Comparison of ENCODE assay signal across 37 cellular contexts in genomic region chr5:35073168-35073567, GRCh38. TPM values are rescaled to one million over a fixed set of nuclear protein-coding genes. Genes with fewer than 3 reads are reported as not detected.
"Had no signal": no experiment of that assay in that cellular context is flagged by ENCODE, and none has a peak within 500 bp of the region (broad histone marks: within the 10 kb centered on the region; RNA-seq: fewer than 3 reads in every experiment).

No MANE protein-coding gene starts in this region.

- H3K9me3 ChIP-seq: adrenal gland, body of pancreas had no signal

- H3K4me3 Mint-ChIP-seq: activated CD4-positive, alpha-beta memory T cell treated with anti-CD3 and anti-CD28 coated beads for 36 hours; activated CD4-positive, alpha-beta T cell treated with anti-CD3 and anti-CD28 coated beads for 36 hours; activated CD4-positive, alpha-beta T cell treated with anti-CD3 and anti-CD28 coated beads, Interleukin-2, amount 10 ng/mL, durations not matched to agents 24 days and 14 days; activated CD8-positive, alpha-beta memory T cell treated with anti-CD3 and anti-CD28 coated beads, Interleukin-2, amount 10 ng/mL, durations not matched to agents 7 days and 5 days; activated CD8-positive, alpha-beta T cell treated with anti-CD3 and anti-CD28 coated beads, Interleukin-2, amount 10 ng/mL, durations not matched to agents 7 days and 5 days; activated naive CD4-positive, alpha-beta T cell treated with anti-CD3 and anti-CD28 coated beads for 36 hours; activated naive CD4-positive, alpha-beta T cell treated with anti-CD3 and anti-CD28 coated beads, Interleukin-2, amount 50 U/mL, for 24 hours; activated naive CD8-positive, alpha-beta T cell treated with anti-CD3 and anti-CD28 coated beads for 36 hours; activated naive CD8-positive, alpha-beta T cell treated with anti-CD3 and anti-CD28 coated beads, Interleukin-2, amount 50 U/mL, for 24 hours; activated T-helper 1 cell treated with anti-CD3 and anti-CD28 coated beads, Interleukin-12 subunit alpha, Interleukin-12 subunit beta, Interleukin-2, Interleukin-4 antibody, amounts not matched to agents 30 ng/mL and 10 ng/mL and 1 ng/mL, durations not matched to agents 14 hours and 24 hours and 36 hours; effector memory CD8-positive, alpha-beta T cell had no signal

- DNase-seq: activated CD4-positive, alpha-beta memory T cell treated with anti-CD3 and anti-CD28 coated beads for 36 hours; activated CD4-positive, alpha-beta T cell treated with anti-CD3 and anti-CD28 coated beads for 36 hours; activated CD4-positive, alpha-beta T cell treated with anti-CD3 and anti-CD28 coated beads, Interleukin-2, amount 10 ng/mL, durations not matched to agents 24 days and 14 days; activated CD4-positive, CD25-positive, alpha-beta regulatory T cell; activated CD4-positive, CD25-positive, alpha-beta regulatory T cell treated with anti-CD3 and anti-CD28 coated beads, Interleukin-2, amount 50 U/mL, for 72 hours; activated CD8-positive, alpha-beta memory T cell treated with anti-CD3 and anti-CD28 coated beads, Interleukin-2, amount 10 ng/mL, durations not matched to agents 7 days and 5 days; activated CD8-positive, alpha-beta memory T cell treated with anti-CD3 and anti-CD28 coated beads, Interleukin-2, amount 50 U/mL, for 4 hours; activated CD8-positive, alpha-beta T cell treated with anti-CD3 and anti-CD28 coated beads, Interleukin-2, amount 10 ng/mL, durations not matched to agents 7 days and 5 days; activated effector memory CD4-positive, alpha-beta T cell treated with anti-CD3 and anti-CD28 coated beads, Interleukin-2, amount 50 U/mL, for 16 hours; activated naive CD4-positive, alpha-beta T cell treated with anti-CD3 and anti-CD28 coated beads for 36 hours; activated naive CD8-positive, alpha-beta T cell treated with anti-CD3 and anti-CD28 coated beads for 36 hours; activated naive CD8-positive, alpha-beta T cell treated with anti-CD3 and anti-CD28 coated beads, Interleukin-2, amount 50 U/mL, for 24 hours; activated T-cell treated with anti-CD3 and anti-CD28 coated beads, Interleukin-2, amount 50 U/mL, for 1 hour; activated T-cell treated with anti-CD3 and anti-CD28 coated beads, Interleukin-2, amount 50 U/mL, for 48 hours; adrenal gland; amygdala; aorta; body of pancreas; caudate nucleus; cortex of kidney; dermis blood vessel endothelial cell; effector CD4-positive, alpha-beta T cell; effector memory CD8-positive, alpha-beta T cell; erythroblast; esophagus squamous epithelium; foreskin melanocyte; head of caudate nucleus; T-helper 2 cell had no signal

- ATAC-seq: activated CD4-positive, alpha-beta T cell treated with anti-CD3 and anti-CD28 coated beads for 36 hours; activated CD8-positive, alpha-beta memory T cell treated with anti-CD3 and anti-CD28 coated beads, Interleukin-2, amount 10 ng/mL, durations not matched to agents 7 days and 5 days; activated CD8-positive, alpha-beta T cell treated with anti-CD3 and anti-CD28 coated beads, Interleukin-2, amount 10 ng/mL, durations not matched to agents 7 days and 5 days; activated naive CD8-positive, alpha-beta T cell treated with anti-CD3 and anti-CD28 coated beads, Interleukin-2, amount 50 U/mL, for 24 hours; body of pancreas; effector memory CD8-positive, alpha-beta T cell; gastroesophageal sphincter had no signal

- H3K36me3 ChIP-seq: adrenal gland, esophagus squamous epithelium, gastroesophageal sphincter had no signal

- H3K9me3 Mint-ChIP-seq: activated CD4-positive, alpha-beta memory T cell treated with anti-CD3 and anti-CD28 coated beads for 36 hours; activated naive CD8-positive, alpha-beta T cell treated with anti-CD3 and anti-CD28 coated beads, Interleukin-2, amount 50 U/mL, for 24 hours; activated T-helper 1 cell treated with anti-CD3 and anti-CD28 coated beads, Interleukin-12 subunit alpha, Interleukin-12 subunit beta, Interleukin-2, Interleukin-4 antibody, amounts not matched to agents 30 ng/mL and 10 ng/mL and 1 ng/mL, durations not matched to agents 14 hours and 24 hours and 36 hours; activated T-helper 2 cell treated with anti-CD3 and anti-CD28 coated beads, Interferon-gamma antibody, Interleukin-2, Interleukin-4, amounts not matched to agents 10 μg/mL and 5 μg/mL and 100 μg/mL, durations not matched to agents 14 hours and 24 hours and 36 hours; effector memory CD8-positive, alpha-beta T cell had no signal

- H3K27ac ChIP-seq: adrenal gland, body of pancreas, esophagus squamous epithelium, gastroesophageal sphincter had no signal

- H3K4me1 ChIP-seq: adrenal gland, body of pancreas, esophagus squamous epithelium, gastroesophageal sphincter had no signal

- H3K27ac Mint-ChIP-seq: activated CD4-positive, alpha-beta memory T cell treated with anti-CD3 and anti-CD28 coated beads for 36 hours; activated CD4-positive, alpha-beta T cell treated with anti-CD3 and anti-CD28 coated beads for 36 hours; activated CD4-positive, alpha-beta T cell treated with anti-CD3 and anti-CD28 coated beads, Interleukin-2, amount 10 ng/mL, durations not matched to agents 24 days and 14 days; activated CD8-positive, alpha-beta memory T cell treated with anti-CD3 and anti-CD28 coated beads, Interleukin-2, amount 10 ng/mL, durations not matched to agents 7 days and 5 days; activated CD8-positive, alpha-beta T cell treated with anti-CD3 and anti-CD28 coated beads, Interleukin-2, amount 10 ng/mL, durations not matched to agents 7 days and 5 days; activated naive CD4-positive, alpha-beta T cell treated with anti-CD3 and anti-CD28 coated beads for 36 hours; activated naive CD4-positive, alpha-beta T cell treated with anti-CD3 and anti-CD28 coated beads, Interleukin-2, amount 50 U/mL, for 24 hours; activated naive CD8-positive, alpha-beta T cell treated with anti-CD3 and anti-CD28 coated beads for 36 hours; activated naive CD8-positive, alpha-beta T cell treated with anti-CD3 and anti-CD28 coated beads, Interleukin-2, amount 50 U/mL, for 24 hours; activated T-helper 1 cell treated with anti-CD3 and anti-CD28 coated beads, Interleukin-12 subunit alpha, Interleukin-12 subunit beta, Interleukin-2, Interleukin-4 antibody, amounts not matched to agents 30 ng/mL and 10 ng/mL and 1 ng/mL, durations not matched to agents 14 hours and 24 hours and 36 hours; activated T-helper 2 cell treated with anti-CD3 and anti-CD28 coated beads, Interferon-gamma antibody, Interleukin-2, Interleukin-4, amounts not matched to agents 10 μg/mL and 5 μg/mL and 100 μg/mL, durations not matched to agents 14 hours and 24 hours and 36 hours; effector memory CD8-positive, alpha-beta T cell had no signal

- H3K4me1 Mint-ChIP-seq: activated CD4-positive, alpha-beta T cell treated with anti-CD3 and anti-CD28 coated beads for 36 hours; activated CD4-positive, alpha-beta T cell treated with anti-CD3 and anti-CD28 coated beads, Interleukin-2, amount 10 ng/mL, durations not matched to agents 24 days and 14 days; activated CD8-positive, alpha-beta memory T cell treated with anti-CD3 and anti-CD28 coated beads, Interleukin-2, amount 10 ng/mL, durations not matched to agents 7 days and 5 days; activated naive CD4-positive, alpha-beta T cell treated with anti-CD3 and anti-CD28 coated beads, Interleukin-2, amount 50 U/mL, for 24 hours; activated naive CD8-positive, alpha-beta T cell treated with anti-CD3 and anti-CD28 coated beads for 36 hours; activated naive CD8-positive, alpha-beta T cell treated with anti-CD3 and anti-CD28 coated beads, Interleukin-2, amount 50 U/mL, for 24 hours had no signal

- H3K4me3 ChIP-seq: adrenal gland, body of pancreas, esophagus squamous epithelium, gastroesophageal sphincter had no signal

- H3K36me3 Mint-ChIP-seq: activated CD4-positive, alpha-beta memory T cell treated with anti-CD3 and anti-CD28 coated beads for 36 hours; activated CD8-positive, alpha-beta memory T cell treated with anti-CD3 and anti-CD28 coated beads, Interleukin-2, amount 10 ng/mL, durations not matched to agents 7 days and 5 days; activated naive CD4-positive, alpha-beta T cell treated with anti-CD3 and anti-CD28 coated beads, Interleukin-2, amount 50 U/mL, for 24 hours had no signal

RNA-seq across cellular contexts. Expression of gene AGXT2, which starts 25.4 kb away (rescaled TPM):
- total RNA-seq: activated CD4-positive, alpha-beta memory T cell treated with anti-CD3 and anti-CD28 coated beads for 36 hours; activated CD4-positive, alpha-beta T cell treated with anti-CD3 and anti-CD28 coated beads for 36 hours; activated CD4-positive, alpha-beta T cell treated with anti-CD3 and anti-CD28 coated beads, Interleukin-2, amount 10 ng/mL, durations not matched to agents 24 days and 14 days; activated CD8-positive, alpha-beta memory T cell treated with anti-CD3 and anti-CD28 coated beads for 36 hours; activated CD8-positive, alpha-beta memory T cell treated with anti-CD3 and anti-CD28 coated beads, Interleukin-2, amount 10 ng/mL, durations not matched to agents 7 days and 5 days; activated CD8-positive, alpha-beta T cell treated with anti-CD3 and anti-CD28 coated beads, Interleukin-2, amount 10 ng/mL, durations not matched to agents 7 days and 5 days; activated naive CD4-positive, alpha-beta T cell treated with anti-CD3 and anti-CD28 coated beads for 36 hours; activated naive CD8-positive, alpha-beta T cell treated with anti-CD3 and anti-CD28 coated beads for 36 hours; activated T-helper 1 cell treated with anti-CD3 and anti-CD28 coated beads, Interleukin-12 subunit alpha, Interleukin-12 subunit beta, Interleukin-2, Interleukin-4 antibody, amounts not matched to agents 30 ng/mL and 10 ng/mL and 1 ng/mL, durations not matched to agents 14 hours and 24 hours and 36 hours; activated T-helper 2 cell treated with anti-CD3 and anti-CD28 coated beads, Interferon-gamma antibody, Interleukin-2, Interleukin-4, amounts not matched to agents 10 μg/mL and 5 μg/mL and 100 μg/mL, durations not matched to agents 14 hours and 24 hours and 36 hours; adrenal gland; aorta; body of pancreas; chondrocyte; dermis blood vessel endothelial cell; esophagus squamous epithelium; fibroblast of lung; fibroblast of villous mesenchyme; gastroesophageal sphincter; T-helper 1 cell treated with Interleukin-12 subunit alpha and Interleukin-12 subunit beta and Interleukin-4 antibody, amounts not matched to agents 30 ng/mL and 1 ng/mL, for 36 hours had no signal
